Comparison of ENCODE assay signal across 19 cellular contexts in the genomic region with DNA sequence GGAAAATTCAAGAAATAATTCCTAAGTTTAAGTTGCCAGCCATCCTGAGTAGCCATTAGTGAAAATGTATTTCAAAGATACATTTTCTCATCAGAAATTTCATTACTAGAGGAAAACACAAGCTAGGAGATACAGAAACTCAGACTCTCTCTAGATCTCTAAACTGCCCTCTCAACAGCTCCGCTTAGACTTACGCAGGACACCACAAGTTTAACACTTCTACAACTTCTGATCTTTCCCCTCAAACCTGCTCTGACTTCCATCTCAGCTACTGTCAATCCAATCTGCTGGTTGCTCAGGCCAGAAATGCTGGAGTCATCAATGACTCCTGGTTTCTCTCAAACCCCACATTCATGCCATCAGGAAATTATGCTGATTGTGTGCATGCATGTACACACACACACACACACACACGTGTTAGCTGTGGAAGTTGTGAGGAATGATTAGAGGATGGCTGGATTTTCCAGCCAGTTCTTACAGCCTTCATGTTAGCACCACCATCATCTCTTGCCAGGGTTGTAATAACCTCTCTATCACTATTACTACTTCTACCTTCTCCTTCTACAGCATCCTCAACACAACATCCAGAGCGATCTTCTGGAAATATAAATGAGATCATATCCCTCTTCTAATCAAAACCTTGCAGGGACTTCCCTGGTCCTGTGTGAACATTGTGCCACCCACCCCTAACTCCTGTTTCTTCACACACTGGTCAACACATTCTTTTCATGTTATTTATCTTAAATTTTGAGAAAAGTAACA.
"Had no signal": no experiment of that assay in that cellular context is flagged by ENCODE, and none has a peak within 500 bp of the region (broad histone marks: within the 10 kb centered on the region; RNA-seq: fewer than 3 reads in every experiment).

No MANE protein-coding gene starts in this region.

- H3K27ac ChIP-seq: colonic mucosa, esophagus squamous epithelium, hepatocyte, neutrophil, parathyroid adenoma, sigmoid colon, spleen, thoracic aorta had no signal

- H3K4me3 ChIP-seq: colonic mucosa, esophagus squamous epithelium, hepatocyte, sigmoid colon, spleen, thoracic aorta had no signal

- DNase-seq: activated B cell treated with CpG ODN at 0.5 μM for 24 hours; activated CD4-positive, alpha-beta T cell treated with anti-CD3 and anti-CD28 coated beads, Interleukin-2, amount 50 U/mL, for 1 hour; activated CD8-positive, alpha-beta memory T cell treated with anti-CD3 and anti-CD28 coated beads, Interleukin-2, amount 50 U/mL, for 4 hours; amniotic stem cell; caudate nucleus; colonic mucosa; effector CD4-positive, alpha-beta T cell; esophagus squamous epithelium; mammary epithelial cell; naive B cell; sigmoid colon; spleen had no signal

- H3K27me3 Mint-ChIP-seq: activated B cell treated with CpG ODN at 0.5 μM for 24 hours; activated naive CD8-positive, alpha-beta T cell; naive B cell had no signal

- ATAC-seq: left lobe of liver, SK-N-SH treated with all-trans-retinoic acid at 6 μM for 48 hours had no signal

- H3K27me3 ChIP-seq: colonic mucosa, esophagus squamous epithelium, hepatocyte, neutrophil, sigmoid colon, spleen had no signal

- H3K4me3 Mint-ChIP-seq: activated B cell treated with CpG ODN at 0.5 μM for 24 hours; activated naive CD8-positive, alpha-beta T cell; naive B cell had no signal

- H3K9me3 ChIP-seq: colonic mucosa, esophagus squamous epithelium, neutrophil, sigmoid colon, spleen, thoracic aorta had no signal

- H3K27ac Mint-ChIP-seq: activated B cell treated with CpG ODN at 0.5 μM for 24 hours; activated naive CD8-positive, alpha-beta T cell; naive B cell had no signal
